Comparison of ENCODE assay signal across 29 cellular contexts in the genomic region with DNA sequence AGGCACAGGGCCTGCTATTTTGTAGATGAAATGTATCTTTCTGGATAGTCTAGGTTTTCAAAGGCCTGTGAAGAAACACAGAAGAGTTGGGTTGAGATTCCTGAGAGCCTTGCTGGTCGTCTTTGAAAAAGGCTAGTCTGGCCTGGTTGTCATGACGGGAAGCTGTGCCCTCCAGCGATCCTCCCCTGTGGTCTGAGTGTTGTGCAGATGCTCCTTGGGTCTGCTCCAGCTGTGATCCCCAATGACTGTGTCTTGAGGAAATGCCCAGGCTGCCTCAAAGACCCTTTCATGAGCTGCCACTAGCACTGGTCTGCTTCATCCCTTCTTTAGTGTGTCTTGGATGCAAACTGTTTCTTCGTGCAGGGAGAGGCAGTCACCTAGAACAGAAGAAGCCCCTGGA.
"Had no signal": no experiment of that assay in that cellular context is flagged by ENCODE, and none has a peak within 500 bp of the region (broad histone marks: within the 10 kb centered on the region; RNA-seq: fewer than 3 reads in every experiment).

No MANE protein-coding gene starts in this region.

- H3K4me3 ChIP-seq: MG63 had no signal

- H3K36me3 Mint-ChIP-seq: activated CD4-positive, alpha-beta memory T cell treated with anti-CD3 and anti-CD28 coated beads for 36 hours; activated naive CD8-positive, alpha-beta T cell; brain had no signal

- H3K27me3 ChIP-seq: MG63 had no signal

- H3K36me3 ChIP-seq: MG63 had no signal

- H3K27me3 Mint-ChIP-seq: activated B cell treated with CpG ODN at 0.5 μM for 24 hours; activated CD4-positive, alpha-beta memory T cell treated with anti-CD3 and anti-CD28 coated beads for 36 hours; activated CD4-positive, alpha-beta T cell treated with anti-CD3 and anti-CD28 coated beads, Interleukin-2, amount 10 ng/mL, durations not matched to agents 24 days and 14 days; activated naive CD8-positive, alpha-beta T cell; brain; central memory CD8-positive, alpha-beta T cell had no signal

- H3K4me3 Mint-ChIP-seq: activated B cell treated with CpG ODN at 0.5 μM for 24 hours; activated CD4-positive, alpha-beta memory T cell treated with anti-CD3 and anti-CD28 coated beads for 36 hours; activated CD4-positive, alpha-beta T cell treated with anti-CD3 and anti-CD28 coated beads, Interleukin-2, amount 10 ng/mL, durations not matched to agents 24 days and 14 days; activated naive CD8-positive, alpha-beta T cell; activated T-cell treated with anti-CD3 and anti-CD28 coated beads, Interleukin-2, amount 50 U/mL, for 4 hours; brain; central memory CD8-positive, alpha-beta T cell; T-helper 1 cell treated with Interleukin-12 subunit alpha and Interleukin-12 subunit beta and Interleukin-4 antibody, amounts not matched to agents 30 μg/mL and 1 μg/mL, for 36 hours had no signal

- DNase-seq: activated B cell treated with CpG ODN at 0.5 μM for 24 hours; activated CD4-positive, alpha-beta memory T cell treated with anti-CD3 and anti-CD28 coated beads for 36 hours; activated CD4-positive, alpha-beta T cell treated with anti-CD3 and anti-CD28 coated beads for 1 hour; activated CD4-positive, alpha-beta T cell treated with anti-CD3 and anti-CD28 coated beads, Interleukin-2, amount 10 ng/mL, durations not matched to agents 24 days and 14 days; activated CD8-positive, alpha-beta memory T cell treated with anti-CD3 and anti-CD28 coated beads for 24 hours; activated effector memory CD4-positive, alpha-beta T cell treated with anti-CD3 and anti-CD28 coated beads, Interleukin-2, amount 50 U/mL, for 16 hours; activated naive CD4-positive, alpha-beta T cell treated with Interleukin-2 at 50 U/mL for 16 hours; activated T-cell treated with anti-CD3 and anti-CD28 coated beads, Interleukin-2, amount 50 U/mL, for 4 hours; amygdala; MG63; MV-4-11; NCI-H1092 treated with DMSO at 0.1 percent for 48 hours; NCI-H1417 treated with DMSO at 0.1 percent for 48 hours; NCI-H1694; NCI-H2029; NCI-H2107; NCI-H2171 treated with DMSO at 0.1 percent for 48 hours; NCI-H226; NCI-H82; OCI-M1; SHP77; T-helper 9 cell had no signal

- ATAC-seq: activated T-cell treated with anti-CD3 and anti-CD28 coated beads, Interleukin-2, amount 50 U/mL, for 4 hours; Panc1 had no signal

- H3K27ac Mint-ChIP-seq: activated B cell treated with CpG ODN at 0.5 μM for 24 hours; activated CD4-positive, alpha-beta memory T cell treated with anti-CD3 and anti-CD28 coated beads for 36 hours; activated CD4-positive, alpha-beta T cell treated with anti-CD3 and anti-CD28 coated beads, Interleukin-2, amount 10 ng/mL, durations not matched to agents 24 days and 14 days; activated naive CD8-positive, alpha-beta T cell; brain; T-helper 1 cell treated with Interleukin-12 subunit alpha and Interleukin-12 subunit beta and Interleukin-4 antibody, amounts not matched to agents 30 μg/mL and 1 μg/mL, for 36 hours had no signal

- H3K9me3 ChIP-seq: MG63 had no signal

- H3K4me1 Mint-ChIP-seq: activated B cell treated with CpG ODN at 0.5 μM for 24 hours; activated CD4-positive, alpha-beta T cell treated with anti-CD3 and anti-CD28 coated beads, Interleukin-2, amount 10 ng/mL, durations not matched to agents 24 days and 14 days; brain; central memory CD8-positive, alpha-beta T cell had no signal

- H3K9me3 Mint-ChIP-seq: activated CD4-positive, alpha-beta T cell treated with anti-CD3 and anti-CD28 coated beads, Interleukin-2, amount 10 ng/mL, durations not matched to agents 24 days and 14 days had no signal

- H3K9ac ChIP-seq: KMS-11 had no signal

- H3K4me2 ChIP-seq: KMS-11 had no signal

- H3K27ac ChIP-seq: KMS-11, RWPE1 had no signal
